In the genomic region with DNA sequence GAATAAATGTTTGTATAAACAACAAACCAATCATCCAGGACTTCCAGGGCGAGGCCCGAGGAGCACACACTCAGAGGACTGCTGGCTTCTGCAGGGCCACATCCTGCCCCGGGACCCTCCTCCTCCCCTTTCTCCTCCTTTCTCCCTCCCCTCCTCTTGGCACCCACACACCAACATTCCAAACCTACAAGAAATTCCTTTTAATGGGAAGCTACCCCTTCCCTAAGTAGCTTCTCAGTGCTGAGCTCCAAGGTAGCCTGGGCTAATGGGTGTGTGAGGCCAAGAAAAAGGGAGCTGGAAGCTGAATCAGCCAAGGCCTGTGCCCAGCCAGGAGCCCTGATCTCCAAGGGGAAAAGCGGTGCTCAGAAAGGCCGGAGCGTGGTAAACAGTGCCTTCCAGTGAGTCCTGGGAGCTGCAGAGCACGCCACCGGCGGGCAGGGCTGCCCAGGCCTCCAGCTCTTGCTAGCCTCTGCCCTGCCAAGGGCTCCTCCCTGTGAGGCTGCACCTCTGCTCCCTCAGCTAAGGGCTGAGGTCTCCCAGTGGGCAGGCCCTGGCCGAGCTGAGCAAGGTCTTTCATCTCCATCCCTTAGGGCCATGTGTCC, we compare ENCODE assay signal across 19 cellular contexts. TPM values are rescaled to one million over a fixed set of nuclear protein-coding genes. Genes with fewer than 3 reads are reported as not detected.
DNase-seq lines count a peak whose midpoint lies in the region; ATAC-seq, FAIRE-seq and TF ChIP-seq lines count a peak whose summit lies in the region.
"Had no signal": no experiment of that assay in that cellular context is flagged by ENCODE, and none has a peak within 500 bp of the region (broad histone marks: within the 10 kb centered on the region; RNA-seq: fewer than 3 reads in every experiment).

No MANE protein-coding gene starts in this region.

- H3K36me3 Mint-ChIP-seq in naive thymus-derived CD4-positive, alpha-beta T cell = no peaks in the 10 kb centered on the region

- no peak overlapping the region for H3K27ac Mint-ChIP-seq in naive thymus-derived CD4-positive, alpha-beta T cell

- no peaks in the 10 kb centered on the region for H3K9me3 Mint-ChIP-seq in naive thymus-derived CD4-positive, alpha-beta T cell

- H3K27ac ChIP-seq in RWPE1 = peak overlapping the region; percentile 7; the same call in 1 of the 2 replicates
- no peak overlapping the region for H3K27ac ChIP-seq in HepG2 (ENCODE audit: extremely low read length, insufficient read depth, low read length)
- peak overlapping the region; percentile 63 to 88 for H3K27ac ChIP-seq in tibial artery
- H3K27ac ChIP-seq in naive thymus-derived CD4-positive, alpha-beta T cell (ENCODE audit: low read depth, low read length) = no peak overlapping the region
- H3K27ac ChIP-seq: HL-60, Peyer's patch had no signal

- no peak for TF ChIP-seq POLR2A in HepG2 (IDR thresholded peaks at IDR 0.05; ENCODE audit: insufficient read depth in 1 of 2, low read depth in 2 of 2, low read length in 2 of 2)

- TF ChIP-seq CTCF in RWPE1 (conservative IDR thresholded peaks at IDR 0.05; ENCODE audit: low read depth) = no peak
- no peak for TF ChIP-seq CTCF in HepG2 (CRISPR knock-in tag; IDR thresholded peaks at IDR 0.05)
- no peak for TF ChIP-seq CTCF in tibial artery (IDR thresholded peaks at IDR 0.05)

- peaks cover 4% of the 10 kb centered on the region for H3K79me2 ChIP-seq in HepG2 (ENCODE audit: insufficient read depth, low read length)

- 82% methylated on average over 6 of the region's 10 CpGs for WGBS in HepG2 (ENCODE audit: low lambda C conversion rate)

- peaks cover 56% of the 10 kb centered on the region for H3K4me1 ChIP-seq in HepG2 (ENCODE audit: insufficient read depth, low read length)
- peaks cover 0 to 61% (median 36%) of the 10 kb centered on the region in 4 donors for H3K4me1 ChIP-seq in tibial artery
- H3K4me1 ChIP-seq in naive thymus-derived CD4-positive, alpha-beta T cell (ENCODE audit: control insufficient read depth in 2 of 2, insufficient read depth in 2 of 2, low read length in 2 of 2) = no peaks in the 10 kb centered on the region
- H3K4me1 ChIP-seq: BE2C, Peyer's patch had no signal

- ATAC-seq in HepG2 (no peak), HG02981 (IDR thresholded peaks at IDR 0.05; ENCODE audit: unreplicated experiment) (no peak)
- ATAC-seq in naive thymus-derived CD4-positive, alpha-beta T cell = no peak

- H3K27me3 ChIP-seq in HepG2 (ENCODE audit: control insufficient read depth in 1 of 2, insufficient read depth in 2 of 2, low read length in 2 of 2) (no peaks in the 10 kb centered on the region), tibial artery (no peaks in the 10 kb centered on the region)
- no peaks in the 10 kb centered on the region for H3K27me3 ChIP-seq in naive thymus-derived CD4-positive, alpha-beta T cell (ENCODE audit: control insufficient read depth in 2 of 2, insufficient read depth in 2 of 2, low read length in 2 of 2)
- H3K27me3 ChIP-seq: BE2C, Peyer's patch had no signal

- TF ChIP-seq RAD21 in HepG2 (CRISPR knock-in tag; IDR thresholded peaks at IDR 0.05) = no peak

- TF ChIP-seq EP300 in HepG2 (IDR thresholded peaks at IDR 0.05; ENCODE audit: low read depth in 2 of 2, low read length in 2 of 2) (no peak), HepG2 (CRISPR knock-in tag; IDR thresholded peaks at IDR 0.05; ENCODE audit: borderline replicate concordance) (no peak)

- H3K4me3 ChIP-seq in HepG2 (replicated peaks in 1 of 3; ENCODE audit: insufficient read depth in 1 of 3, low read depth in 2 of 3, low read length in 3 of 3) (no peak overlapping the region), tibial artery (no peak overlapping the region)
- H3K4me3 ChIP-seq in naive thymus-derived CD4-positive, alpha-beta T cell (ENCODE audit: low read length) = no peak overlapping the region
- H3K4me3 ChIP-seq: Peyer's patch had no signal

- no peaks in the 10 kb centered on the region for H3K9me3 ChIP-seq in HepG2 (ENCODE audit: low read length)
- no peaks in the 10 kb centered on the region for H3K9me3 ChIP-seq in tibial artery
- H3K9me3 ChIP-seq in naive thymus-derived CD4-positive, alpha-beta T cell (ENCODE audit: control insufficient read depth in 2 of 3, low read length in 3 of 3) = no peaks in the 10 kb centered on the region
- H3K9me3 ChIP-seq: BE2C, Peyer's patch had no signal

- POLR2A ChIA-PET in RWPE1 (lab: Yijun Ruan, JAX; ENCODE audit: low non-redundant PET) = no interaction called here
- POLR2A ChIA-PET in HepG2 (lab: Yijun Ruan, JAX) = interaction anchor here (0.6 to 10.9 kb wide), 9 partner anchors 8 to 94 kb away, joined by 3 to 466 read pairs (median 5); a partner anchor contains a TSS
- POLR2A ChIA-PET in naive thymus-derived CD4-positive, alpha-beta T cell (lab: Charles Lee) = no interaction called here

- H3K4me1 Mint-ChIP-seq in naive thymus-derived CD4-positive, alpha-beta T cell = peaks cover 0 to 8% (median 0%) of the 10 kb centered on the region in 7 donors

- peaks cover 28 to 58% of the 10 kb centered on the region in 2 experiments for H3K36me3 ChIP-seq in HepG2 (replicated peaks in 1 of 2; ENCODE audit: control insufficient read depth in 1 of 2, insufficient read depth in 2 of 2, low read length in 2 of 2)
- peaks cover 8 to 20% (median 11%) of the 10 kb centered on the region in 3 donors for H3K36me3 ChIP-seq in tibial artery
- H3K36me3 ChIP-seq in naive thymus-derived CD4-positive, alpha-beta T cell (ENCODE audit: control insufficient read depth in 2 of 3, insufficient read depth in 3 of 3, low read length in 3 of 3) = no peaks in the 10 kb centered on the region
- H3K36me3 ChIP-seq: BE2C, Peyer's patch had no signal

- no peaks in the 10 kb centered on the region for H4K20me1 ChIP-seq in HepG2 (ENCODE audit: insufficient read depth, low read length)

- H2AFZ ChIP-seq in HepG2 (ENCODE audit: low read length) = no peak overlapping the region

- in situ Hi-C loops in HepG2 (cut with HindIII; ENCODE audit: extremely low pct_ligation_motif_present, low pct_unique_long_range_greater_than_20kb) = no loop called here

- CTCF ChIA-PET in RWPE1 (lab: Yijun Ruan, JAX) = interaction anchor here (0.7 kb wide), 2 partner anchors 23 to 30 kb away, joined by 3 to 6 read pairs; no protein-coding TSS in a partner anchor
- CTCF ChIA-PET in HepG2 (lab: Yijun Ruan, JAX; ENCODE audit: low intra/inter-chr PET ratio, low total read pairs) = interaction anchor here (1.3 to 2.2 kb wide), 2 partner anchors 51 to 56 kb away, joined by 3 to 29 read pairs; no protein-coding TSS in a partner anchor
- CTCF ChIA-PET in naive thymus-derived CD4-positive, alpha-beta T cell (lab: Charles Lee) = no interaction called here

- no peak overlapping the region for H3K4me3 Mint-ChIP-seq in naive thymus-derived CD4-positive, alpha-beta T cell

- no peak overlapping the region for H3K4me2 ChIP-seq in HepG2 (ENCODE audit: low read depth, low read length)

- DNase-seq in EL = peak; percentile 12
- no peak for DNase-seq in RWPE1 (ENCODE audit: low spot score)
- no peak for DNase-seq in HepG2 (ENCODE audit: low spot score)
- DNase-seq in tibial artery = no peak
- DNase-seq in cardiac septum (ENCODE audit: low spot score) = no peak
- no peak for DNase-seq in naive thymus-derived CD4-positive, alpha-beta T cell
- DNase-seq: DMS 273 treated with DMSO at 0.1 percent for 48 hours, HCEC 1CT, KG1, NCI-H1092 treated with DMSO at 0.1 percent for 48 hours, NCI-H1694, NCI-H446 treated with DMSO at 0.1 percent for 48 hours, Peyer's patch, SHP77 treated with DMSO at 0.1 percent for 48 hours had no signal

- intact Hi-C loops in HepG2 (cut with micrococcal nuclease; ENCODE audit: unreplicated experiment) (no loop called here), tibial artery (cut with DNase I; ENCODE audit: low total_unique reads) (no loop called here), cardiac septum (cut with DNase I) (no loop called here)
- intact Hi-C loops in naive thymus-derived CD4-positive, alpha-beta T cell (cut with micrococcal nuclease) = loop anchor here in 1 of 2 donors (2.0 kb wide), 1 partner anchor 56 kb away; no protein-coding TSS in a partner anchor

- peaks cover 0 to 5% (median 0%) of the 10 kb centered on the region in 5 donors for H3K27me3 Mint-ChIP-seq in naive thymus-derived CD4-positive, alpha-beta T cell

- H3K9ac ChIP-seq in HepG2 (ENCODE audit: insufficient read depth, low read depth, low read length) = no peak overlapping the region

- no peak for FAIRE-seq in HepG2 (lab: Jason Lieb, UNC)

- BruUV-seq in HepG2 (replicated peaks; lab: Mats Ljungman, UMichigan) = no TSS peak

RNA-seq across cellular contexts. Expression of a gene that starts 3.9 kb away (rescaled TPM):
- total RNA-seq in HepG2 (2016; rRNA removed; fragmentation: Illumina TruSeq; extraction: Trizol) (38.9 and 105 TPM in 2 replicates), cardiac septum (0.78 TPM)
- 10.8 and 12.0 TPM in 2 replicates for total RNA-seq in HepG2 (2016; cell fraction: cytosol; rRNA removed; fragmentation: Illumina TruSeq; extraction: Trizol; ENCODE audit: low read depth)
- 37.6 and 103 TPM in 2 replicates for total RNA-seq in HepG2 (2016; cell fraction: insoluble cytoplasmic fraction; rRNA removed; fragmentation: Illumina TruSeq; extraction: Trizol)
- total RNA-seq in HepG2 (2016; cell fraction: membrane; rRNA removed; fragmentation: Illumina TruSeq; extraction: Trizol) = 14.7 and 16.8 TPM in 2 replicates
- 132 and 140 TPM in 2 replicates for total RNA-seq in HepG2 (2016; cell fraction: nucleus; rRNA removed; fragmentation: Illumina TruSeq; extraction: Trizol)
- 632 and 1,233 TPM in 2 replicates for polyA plus RNA-seq in HepG2 (2011; rRNA removed)
- 347 and 666 TPM in 2 replicates for polyA plus RNA-seq in HepG2 (2011; cell fraction: cytosol; rRNA removed)
- 3,464 and 4,379 TPM in 2 replicates for polyA plus RNA-seq in HepG2 (2011; cell fraction: nucleus; rRNA removed)
- polyA plus RNA-seq in HepG2 (2012) = 718 and 962 TPM in 2 replicates
- polyA plus RNA-seq in HepG2 (2016; cell fraction: cytosol; fragmentation: Illumina TruSeq; extraction: Trizol; ENCODE audit: low read depth) = 7.0 and 7.3 TPM in 2 replicates
- 31.3 and 36.2 TPM in 2 replicates for polyA plus RNA-seq in HepG2 (2016; cell fraction: insoluble cytoplasmic fraction; fragmentation: Illumina TruSeq; extraction: Trizol; ENCODE audit: low read depth)
- polyA plus RNA-seq in HepG2 (2016; cell fraction: membrane; fragmentation: Illumina TruSeq; extraction: Trizol; ENCODE audit: low read depth) = 10.3 TPM in 2 replicates
- polyA plus RNA-seq in HepG2 (2016; cell fraction: nucleus; fragmentation: Illumina TruSeq; extraction: Trizol; ENCODE audit: insufficient read depth, low read depth) = 273 and 284 TPM in 2 replicates
- polyA minus RNA-seq in HepG2 (2011; rRNA and poly(A)+ RNA removed; ENCODE audit: low replicate concordance) = 0.26 and 415 TPM in 2 replicates
- polyA minus RNA-seq in HepG2 (2011; cell fraction: cytosol; rRNA and poly(A)+ RNA removed) = 134 and 348 TPM in 2 replicates
- polyA minus RNA-seq in HepG2 (2011; cell fraction: nucleus; rRNA and poly(A)+ RNA removed) = 662 and 1,024 TPM in 2 replicates
- total RNA-seq in naive thymus-derived CD4-positive, alpha-beta T cell = not detected
- not detected for polyA plus RNA-seq in naive thymus-derived CD4-positive, alpha-beta T cell
- total RNA-seq: Daoy, M059J had no signal

RNA-seq across cellular contexts. Expression of a gene that starts 21.1 kb away (rescaled TPM):
- total RNA-seq in HepG2 (2016; rRNA removed; fragmentation: Illumina TruSeq; extraction: Trizol) (9.8 and 12.3 TPM in 2 replicates), cardiac septum (0.35 TPM)
- total RNA-seq in HepG2 (2016; cell fraction: cytosol; rRNA removed; fragmentation: Illumina TruSeq; extraction: Trizol; ENCODE audit: low read depth) = 7.6 and 10.0 TPM in 2 replicates
- 7.8 and 12.6 TPM in 2 replicates for total RNA-seq in HepG2 (2016; cell fraction: insoluble cytoplasmic fraction; rRNA removed; fragmentation: Illumina TruSeq; extraction: Trizol)
- total RNA-seq in HepG2 (2016; cell fraction: membrane; rRNA removed; fragmentation: Illumina TruSeq; extraction: Trizol) = 10.1 and 13.2 TPM in 2 replicates
- total RNA-seq in HepG2 (2016; cell fraction: nucleus; rRNA removed; fragmentation: Illumina TruSeq; extraction: Trizol) = 10.1 and 14.4 TPM in 2 replicates
- polyA plus RNA-seq in HepG2 (2011; rRNA removed) = 19.6 and 46.5 TPM in 2 replicates
- polyA plus RNA-seq in HepG2 (2011; cell fraction: cytosol; rRNA removed) = 19.0 and 27.6 TPM in 2 replicates
- polyA plus RNA-seq in HepG2 (2011; cell fraction: nucleus; rRNA removed) = 84.4 and 124 TPM in 2 replicates
- polyA plus RNA-seq in HepG2 (2012) = 39.9 and 42.6 TPM in 2 replicates
- polyA plus RNA-seq in HepG2 (2016; cell fraction: cytosol; fragmentation: Illumina TruSeq; extraction: Trizol; ENCODE audit: low read depth) = 8.5 and 8.8 TPM in 2 replicates
- polyA plus RNA-seq in HepG2 (2016; cell fraction: insoluble cytoplasmic fraction; fragmentation: Illumina TruSeq; extraction: Trizol; ENCODE audit: low read depth) = 9.1 and 10.1 TPM in 2 replicates
- 8.5 and 11.6 TPM in 2 replicates for polyA plus RNA-seq in HepG2 (2016; cell fraction: membrane; fragmentation: Illumina TruSeq; extraction: Trizol; ENCODE audit: low read depth)
- 21.9 and 26.1 TPM in 2 replicates for polyA plus RNA-seq in HepG2 (2016; cell fraction: nucleus; fragmentation: Illumina TruSeq; extraction: Trizol; ENCODE audit: insufficient read depth, low read depth)
- polyA minus RNA-seq in HepG2 (2011; rRNA and poly(A)+ RNA removed; ENCODE audit: low replicate concordance) = 17.9 TPM in 1 of 2 replicates, not detected in the other
- 5.0 and 10.8 TPM in 2 replicates for polyA minus RNA-seq in HepG2 (2011; cell fraction: cytosol; rRNA and poly(A)+ RNA removed)
- polyA minus RNA-seq in HepG2 (2011; cell fraction: nucleus; rRNA and poly(A)+ RNA removed) = 9.7 and 16.8 TPM in 2 replicates
- not detected for total RNA-seq in naive thymus-derived CD4-positive, alpha-beta T cell
- not detected for polyA plus RNA-seq in naive thymus-derived CD4-positive, alpha-beta T cell
- total RNA-seq: Daoy, M059J, Peyer's patch had no signal

RNA-seq across cellular contexts. Expression of a gene that starts 27.7 kb away (rescaled TPM):
- 38.0 and 38.5 TPM in 2 replicates for total RNA-seq in HepG2 (2016; rRNA removed; fragmentation: Illumina TruSeq; extraction: Trizol)
- 18.0 and 19.7 TPM in 2 replicates for total RNA-seq in HepG2 (2016; cell fraction: cytosol; rRNA removed; fragmentation: Illumina TruSeq; extraction: Trizol; ENCODE audit: low read depth)
- total RNA-seq in HepG2 (2016; cell fraction: insoluble cytoplasmic fraction; rRNA removed; fragmentation: Illumina TruSeq; extraction: Trizol) = 34.9 and 36.4 TPM in 2 replicates
- total RNA-seq in HepG2 (2016; cell fraction: membrane; rRNA removed; fragmentation: Illumina TruSeq; extraction: Trizol) = 51.1 and 53.4 TPM in 2 replicates
- total RNA-seq in HepG2 (2016; cell fraction: nucleus; rRNA removed; fragmentation: Illumina TruSeq; extraction: Trizol) = 26.1 and 33.6 TPM in 2 replicates
- polyA plus RNA-seq in HepG2 (2011; rRNA removed) = 16.5 and 16.7 TPM in 2 replicates
- polyA plus RNA-seq in HepG2 (2011; cell fraction: cytosol; rRNA removed) = 8.4 and 11.3 TPM in 2 replicates
- polyA plus RNA-seq in HepG2 (2011; cell fraction: nucleus; rRNA removed) = 13.6 and 17.2 TPM in 2 replicates
- 13.3 and 14.9 TPM in 2 replicates for polyA plus RNA-seq in HepG2 (2012)
- 8.7 and 9.1 TPM in 2 replicates for polyA plus RNA-seq in HepG2 (2016; cell fraction: cytosol; fragmentation: Illumina TruSeq; extraction: Trizol; ENCODE audit: low read depth)
- polyA plus RNA-seq in HepG2 (2016; cell fraction: insoluble cytoplasmic fraction; fragmentation: Illumina TruSeq; extraction: Trizol; ENCODE audit: low read depth) = 27.2 and 31.1 TPM in 2 replicates
- 22.7 and 22.9 TPM in 2 replicates for polyA plus RNA-seq in HepG2 (2016; cell fraction: membrane; fragmentation: Illumina TruSeq; extraction: Trizol; ENCODE audit: low read depth)
- polyA plus RNA-seq in HepG2 (2016; cell fraction: nucleus; fragmentation: Illumina TruSeq; extraction: Trizol; ENCODE audit: insufficient read depth, low read depth) = 31.4 and 31.8 TPM in 2 replicates
- 8.2 and 15.1 TPM in 2 replicates for polyA minus RNA-seq in HepG2 (2011; rRNA and poly(A)+ RNA removed; ENCODE audit: low replicate concordance)
- polyA minus RNA-seq in HepG2 (2011; cell fraction: cytosol; rRNA and poly(A)+ RNA removed) = 12.0 and 14.8 TPM in 2 replicates
- polyA minus RNA-seq in HepG2 (2011; cell fraction: nucleus; rRNA and poly(A)+ RNA removed) = 31.7 and 49.4 TPM in 2 replicates
- total RNA-seq in cardiac septum = 17.1 TPM
- total RNA-seq in naive thymus-derived CD4-positive, alpha-beta T cell = 10 to 100 TPM; 14.4 to 28.4 (median 21.1) TPM
- 10 to 100 TPM in 1 of 2 donors, 1 to 10 TPM in 1; 9.0 to 13.0 TPM for polyA plus RNA-seq in naive thymus-derived CD4-positive, alpha-beta T cell

RNA-seq across cellular contexts. Expression of a gene that starts 32.0 kb away (rescaled TPM):
- 1.5 and 5.3 TPM in 2 replicates for total RNA-seq in HepG2 (2016; rRNA removed; fragmentation: Illumina TruSeq; extraction: Trizol)
- 1.1 and 1.6 TPM in 2 replicates for total RNA-seq in HepG2 (2016; cell fraction: cytosol; rRNA removed; fragmentation: Illumina TruSeq; extraction: Trizol; ENCODE audit: low read depth)
- total RNA-seq in HepG2 (2016; cell fraction: insoluble cytoplasmic fraction; rRNA removed; fragmentation: Illumina TruSeq; extraction: Trizol) = 2.2 and 6.6 TPM in 2 replicates
- 1.0 and 2.3 TPM in 2 replicates for total RNA-seq in HepG2 (2016; cell fraction: membrane; rRNA removed; fragmentation: Illumina TruSeq; extraction: Trizol)
- total RNA-seq in HepG2 (2016; cell fraction: nucleus; rRNA removed; fragmentation: Illumina TruSeq; extraction: Trizol) = 6.0 and 8.7 TPM in 2 replicates
- 2.7 and 3.7 TPM in 2 replicates for polyA plus RNA-seq in HepG2 (2011; rRNA removed)
- polyA plus RNA-seq in HepG2 (2011; cell fraction: cytosol; rRNA removed) = 1.1 and 1.6 TPM in 2 replicates
- polyA plus RNA-seq in HepG2 (2011; cell fraction: nucleus; rRNA removed) = 6.7 and 7.2 TPM in 2 replicates
- 0.95 TPM in 1 of 2 replicates, not detected in the other for polyA plus RNA-seq in HepG2 (2012)
- 0.76 and 1.1 TPM in 2 replicates for polyA plus RNA-seq in HepG2 (2016; cell fraction: cytosol; fragmentation: Illumina TruSeq; extraction: Trizol; ENCODE audit: low read depth)
- polyA plus RNA-seq in HepG2 (2016; cell fraction: insoluble cytoplasmic fraction; fragmentation: Illumina TruSeq; extraction: Trizol; ENCODE audit: low read depth) = 1.3 and 1.6 TPM in 2 replicates
- polyA plus RNA-seq in HepG2 (2016; cell fraction: membrane; fragmentation: Illumina TruSeq; extraction: Trizol; ENCODE audit: low read depth) = 1.2 and 1.4 TPM in 2 replicates
- polyA plus RNA-seq in HepG2 (2016; cell fraction: nucleus; fragmentation: Illumina TruSeq; extraction: Trizol; ENCODE audit: insufficient read depth, low read depth) = 10.2 and 12.6 TPM in 2 replicates
- polyA minus RNA-seq in HepG2 (2011; rRNA and poly(A)+ RNA removed; ENCODE audit: low replicate concordance) = 1.8 and 2.5 TPM in 2 replicates
- polyA minus RNA-seq in HepG2 (2011; cell fraction: cytosol; rRNA and poly(A)+ RNA removed) = 0.59 and 0.97 TPM in 2 replicates
- 0.64 and 2.5 TPM in 2 replicates for polyA minus RNA-seq in HepG2 (2011; cell fraction: nucleus; rRNA and poly(A)+ RNA removed)
- total RNA-seq in cardiac septum = 3.2 TPM
- 10 to 100 TPM; 13.3 to 37.6 (median 34.1) TPM for total RNA-seq in naive thymus-derived CD4-positive, alpha-beta T cell
- polyA plus RNA-seq in naive thymus-derived CD4-positive, alpha-beta T cell = 1 to 10 TPM in 1 of 2 donors, under 1 TPM in 1; 0.08 to 1.1 TPM

RNA-seq across cellular contexts. Expression of a gene that starts 36.3 kb away (rescaled TPM):
- total RNA-seq in HepG2 (2016; rRNA removed; fragmentation: Illumina TruSeq; extraction: Trizol) (1.3 and 1.4 TPM in 2 replicates), cardiac septum (15.9 TPM)
- total RNA-seq in HepG2 (2016; cell fraction: cytosol; rRNA removed; fragmentation: Illumina TruSeq; extraction: Trizol; ENCODE audit: low read depth) = 1.1 TPM in 1 of 2 replicates, not detected in the other
- 1.8 and 2.0 TPM in 2 replicates for total RNA-seq in HepG2 (2016; cell fraction: insoluble cytoplasmic fraction; rRNA removed; fragmentation: Illumina TruSeq; extraction: Trizol)
- total RNA-seq in HepG2 (2016; cell fraction: membrane; rRNA removed; fragmentation: Illumina TruSeq; extraction: Trizol) = 0.62 and 1.3 TPM in 2 replicates
- total RNA-seq in HepG2 (2016; cell fraction: nucleus; rRNA removed; fragmentation: Illumina TruSeq; extraction: Trizol) = 1.5 and 1.8 TPM in 2 replicates
- 0.60 and 0.84 TPM in 2 replicates for polyA plus RNA-seq in HepG2 (2011; rRNA removed)
- polyA plus RNA-seq in HepG2 (2011; cell fraction: cytosol; rRNA removed) = 0.46 and 0.76 TPM in 2 replicates
- 8.5 TPM in 2 replicates for polyA plus RNA-seq in HepG2 (2011; cell fraction: nucleus; rRNA removed)
- polyA plus RNA-seq in HepG2 (2012) = 0.59 and 1.6 TPM in 2 replicates
- 0.95 and 1.2 TPM in 2 replicates for polyA plus RNA-seq in HepG2 (2016; cell fraction: cytosol; fragmentation: Illumina TruSeq; extraction: Trizol; ENCODE audit: low read depth)
- 1.7 and 2.2 TPM in 2 replicates for polyA plus RNA-seq in HepG2 (2016; cell fraction: insoluble cytoplasmic fraction; fragmentation: Illumina TruSeq; extraction: Trizol; ENCODE audit: low read depth)
- polyA plus RNA-seq in HepG2 (2016; cell fraction: membrane; fragmentation: Illumina TruSeq; extraction: Trizol; ENCODE audit: low read depth) = 0.33 and 0.93 TPM in 2 replicates
- 4.6 and 6.7 TPM in 2 replicates for polyA plus RNA-seq in HepG2 (2016; cell fraction: nucleus; fragmentation: Illumina TruSeq; extraction: Trizol; ENCODE audit: insufficient read depth, low read depth)
- polyA minus RNA-seq in HepG2 (2011; rRNA and poly(A)+ RNA removed; ENCODE audit: low replicate concordance) = 0.54 TPM in 1 of 2 replicates, not detected in the other
- not detected in 2 replicates for polyA minus RNA-seq in HepG2 (2011; cell fraction: cytosol; rRNA and poly(A)+ RNA removed)
- polyA minus RNA-seq in HepG2 (2011; cell fraction: nucleus; rRNA and poly(A)+ RNA removed) = not detected in 2 replicates
- 10 to 100 TPM in 1 of 5 experiments, 1 to 10 TPM in 3, under 1 TPM in 1; 0.76 to 10.0 (median 2.6) TPM for total RNA-seq in naive thymus-derived CD4-positive, alpha-beta T cell
- polyA plus RNA-seq in naive thymus-derived CD4-positive, alpha-beta T cell = not detected
- total RNA-seq: Daoy had no signal

Comparison
In these comparisons a context has a peak if more than half of its experiments do, and no peak if none do; other contexts are left out.
1. H3K27ac ChIP-seq: peak in RWPE1 (single experiment) and tibial artery (2 of 2); none in HepG2 (single experiment) and naive thymus-derived CD4-positive, alpha-beta T cell (single experiment).